In genomic region chr10:132241496-132241895, GRCh38 we compare ENCODE assay signal across 26 cellular contexts. TPM values are rescaled to one million over a fixed set of nuclear protein-coding genes. Genes with fewer than 3 reads are reported as not detected.
"Had no signal": no experiment of that assay in that cellular context is flagged by ENCODE, and none has a peak within 500 bp of the region (broad histone marks: within the 10 kb centered on the region; RNA-seq: fewer than 3 reads in every experiment).

No MANE protein-coding gene starts in this region.

- H3K9me3 ChIP-seq: SJCRH30 had no signal

- H3K4me3 ChIP-seq: K562, SJCRH30 had no signal

- H3K27me3 Mint-ChIP-seq: IgD-negative memory B cell had no signal

- H3K4me1 ChIP-seq: SJCRH30 had no signal

- H3K4me3 Mint-ChIP-seq: IgD-negative memory B cell had no signal

- H3K27ac ChIP-seq: HL-60, KMS-11, RWPE1, SJCRH30 had no signal

- H3K36me3 ChIP-seq: SJCRH30 had no signal

- DNase-seq: Kasumi-1, MM.1S, NCI-H1092 treated with DMSO at 0.1 percent for 48 hours, NCI-H1436, NCI-H187, NCI-H2029, NCI-H2081 treated with DMSO at 0.1 percent for 48 hours, NCI-H2171, NCI-H226, NCI-H446, NCI-H510A, NCI-H524 treated with DMSO at 0.1 percent for 48 hours, NCI-H69, NCI-H774, PC-3, SHP77 treated with DMSO at 0.1 percent for 48 hours, SJCRH30 had no signal

- H3K27me3 ChIP-seq: SJCRH30 had no signal

- H3K9ac ChIP-seq: KMS-11 had no signal

- ATAC-seq: K562, Panc1, PC-3, SK-N-SH treated with all-trans-retinoic acid at 6 μM for 48 hours had no signal

- H3K9me3 Mint-ChIP-seq: IgD-negative memory B cell had no signal

- FAIRE-seq: HTR-8/SVneo, K562 had no signal

- H3K4me2 ChIP-seq: KMS-11 had no signal

RNA-seq across cellular contexts. Expression of gene DPYSL4, which starts 54.7 kb away (rescaled TPM):
- total RNA-seq: K562, OCI-LY7, SJCRH30 had no signal
